In genomic region chr21:31570824-31571425, GRCh38 we compare ENCODE assay signal across 28 cellular contexts.
DNase-seq lines count a peak whose midpoint lies in the region; ATAC-seq, FAIRE-seq and TF ChIP-seq lines count a peak whose summit lies in the region.
"Had no signal": no experiment of that assay in that cellular context is flagged by ENCODE, and none has a peak within 500 bp of the region (broad histone marks: within the 10 kb centered on the region; RNA-seq: fewer than 3 reads in every experiment).

No MANE protein-coding gene starts in this region.

- no peaks in the 10 kb centered on the region for H3K79me1 ChIP-seq in H1 (ENCODE audit: low read depth, low read length)

- H4K20me1 ChIP-seq in BLaER1: no peaks in the 10 kb centered on the region
- no peaks in the 10 kb centered on the region for H4K20me1 ChIP-seq in KMS-11 (ENCODE audit: insufficient read depth)
- H4K20me1 ChIP-seq in H1 (replicated peaks in 1 of 2; ENCODE audit: control insufficient read depth in 1 of 2, insufficient read depth in 2 of 2, low read length in 2 of 2): no peaks in the 10 kb centered on the region

- H2BK15ac ChIP-seq in H1 (ENCODE audit: low read length): no peak overlapping the region

- H2BK12ac ChIP-seq in H1 (ENCODE audit: low read depth, low read length): no peak overlapping the region; the same call in 1 of the 2 replicates

- H2AFZ ChIP-seq in KMS-11 (ENCODE audit: low read depth) (no peak overlapping the region), H1 (ENCODE audit: low read length) (no peak overlapping the region)

- H3K9me3 Mint-ChIP-seq in osteocyte (ENCODE audit: unreplicated experiment): peaks cover 8% of the 10 kb centered on the region

- ATAC-seq in GM18868 (IDR thresholded peaks at IDR 0.05; ENCODE audit: unreplicated experiment): no peak
- ATAC-seq: GM12878, K562, PC-3, Right ventricle myocardium inferior, T-cell had no signal

- H3K23me2 ChIP-seq in H1 (ENCODE audit: low read depth, low read length): no peaks in the 10 kb centered on the region

- no peak overlapping the region for H4K8ac ChIP-seq in H1 (ENCODE audit: extremely low read depth, insufficient read depth, low read length)

- no peak overlapping the region for H3K56ac ChIP-seq in H1 (replicated peaks; ENCODE audit: insufficient read length, low read depth, low read length)

- H3K79me2 ChIP-seq in KMS-11 (ENCODE audit: insufficient read depth, low read depth) (no peaks in the 10 kb centered on the region), H1 (ENCODE audit: control insufficient read depth in 1 of 2, insufficient read depth in 2 of 2, low read length in 2 of 2) (no peaks in the 10 kb centered on the region)

- no peaks in the 10 kb centered on the region for H3K36me3 Mint-ChIP-seq in osteocyte (ENCODE audit: unreplicated experiment)
- H3K36me3 Mint-ChIP-seq: CD4-positive, alpha-beta memory T cell; T-cell had no signal

- H3K23ac ChIP-seq in H1 (ENCODE audit: insufficient read length): no peak overlapping the region

- no peaks in the 10 kb centered on the region for H3K27me3 Mint-ChIP-seq in osteocyte (ENCODE audit: unreplicated experiment)
- H3K27me3 Mint-ChIP-seq: T-cell had no signal

- no peak overlapping the region for H2BK20ac ChIP-seq in H1 (ENCODE audit: low read length)

- H3K27me3 ChIP-seq in BLaER1 (no peaks in the 10 kb centered on the region), KMS-11 (ENCODE audit: insufficient read depth, low read depth) (no peaks in the 10 kb centered on the region), H1 (replicated peaks in 1 of 4; ENCODE audit: control insufficient read depth in 3 of 4, extremely low read depth in 1 of 4, insufficient read depth in 3 of 4, low read length in 3 of 4) (no peaks in the 10 kb centered on the region)
- H3K27me3 ChIP-seq: MG63, SJCRH30 had no signal

- H3K4me2 ChIP-seq in BLaER1: peak overlapping the region; percentile 16
- peak overlapping the region; percentile 18; the same call in 1 of the 2 replicates for H3K4me2 ChIP-seq in KMS-11
- H3K4me2 ChIP-seq in H1 (ENCODE audit: insufficient read depth in 1 of 2, low read depth in 2 of 2, low read length in 2 of 2): no peak overlapping the region

- no peak overlapping the region for H2AK5ac ChIP-seq in H1 (ENCODE audit: low read depth, low read length)

- peaks cover 31% of the 10 kb centered on the region for H3K9me3 ChIP-seq in BLaER1
- 0 out of 4 replicates have a peak, but pooled peaks cover 0 to 3% of the 10 kb centered on the region in 2 experiments for H3K9me3 ChIP-seq in H1 (ENCODE audit: insufficient read depth in 2 of 2, low read depth in 1 of 2, low read length in 1 of 2)
- H3K9me3 ChIP-seq: MG63 had no signal

- CTCF ChIA-PET in H1 (lab: Charles Lee; ENCODE audit: partially characterized antibody): interaction anchor here (0.6 to 3.2 kb wide), 14 partner anchors 9 to 112 kb away, joined by 3 to 30 read pairs (median 4); no protein-coding TSS in a partner anchor

- whole genome bisulfite sequencing in H1 (ENCODE audit: extremely low coverage in 1 of 2, insufficient coverage in 1 of 2, insufficient read length in 1 of 2, insufficient replicate concordance in 2 of 2, low coverage in 1 of 2, low lambda C conversion rate in 2 of 2, missing lambda C conversion rate in 1 of 2), 2 experiments: 83% methylated on average over 8 of the region's 8 CpGs; no CpG with 5 or more reads in 1 of the 2 experiments

- H3K9ac ChIP-seq in BLaER1: no peak overlapping the region
- no peak overlapping the region for H3K9ac ChIP-seq in KMS-11
- no peak overlapping the region for H3K9ac ChIP-seq in H1 (replicated peaks in 1 of 4; ENCODE audit: extremely low read depth in 1 of 4, low read depth in 3 of 4, low read length in 3 of 4)

- TF ChIP-seq EP300 in H1 (IDR thresholded peaks at IDR 0.05; ENCODE audit: borderline replicate concordance in 1 of 2, low read depth in 2 of 2, low read length in 2 of 2): no peak

- peaks cover 10% of the 10 kb centered on the region for H3K4me1 Mint-ChIP-seq in osteocyte (ENCODE audit: unreplicated experiment)
- H3K4me1 Mint-ChIP-seq: CD4-positive, alpha-beta memory T cell; T-cell had no signal

- H3K4me3 ChIP-seq in BLaER1: no peak overlapping the region
- no peak overlapping the region for H3K4me3 ChIP-seq in KMS-11 (IDR thresholded peaks at IDR 0.05; ENCODE audit: insufficient read depth, low read depth, low read length)
- no peak overlapping the region for H3K4me3 ChIP-seq in H1 (ENCODE audit: extremely low read depth in 1 of 4, insufficient read depth in 2 of 4, low read depth in 3 of 4, low read length in 4 of 4)
- H3K4me3 ChIP-seq: GM12878, HAP-1, K562, MG63, SJCRH30 had no signal

- POLR2A ChIA-PET in H1 (lab: Charles Lee; ENCODE audit: partially characterized antibody): interaction anchor here (1.1 to 2.1 kb wide), 3 partner anchors 10 to 12 kb away, joined by 3 to 9 read pairs (median 4); no protein-coding TSS in a partner anchor

- H2BK120ac ChIP-seq in H1 (replicated peaks; ENCODE audit: low read depth, low read length): no peak overlapping the region

- TF ChIP-seq CTCF in KMS-11 (conservative IDR thresholded peaks at IDR 0.05; ENCODE audit: low read depth, low read length): no peak
- no peak for TF ChIP-seq CTCF in H1 (IDR thresholded peaks at IDR 0.05; ENCODE audit: control extremely low read depth in 1 of 3, insufficient read depth in 1 of 3, low read depth in 1 of 3, low read length in 3 of 3)
- TF ChIP-seq CTCF in osteocyte (IDR thresholded peaks at IDR 0.05): no peak

- H3K4me1 ChIP-seq in BLaER1 (peaks cover 26% of the 10 kb centered on the region), KMS-11 (ENCODE audit: low read depth, poor library complexity, severe bottlenecking) (peaks cover 26% of the 10 kb centered on the region), H1 (replicated peaks in 1 of 4; ENCODE audit: control insufficient read depth in 3 of 4, insufficient read depth in 4 of 4, low read length in 3 of 4) (peaks cover 0 to 8% (median 6%) of the 10 kb centered on the region in 4 experiments; a peak in 5 of 7 replicates)
- H3K4me1 ChIP-seq: Caco-2, SJCRH30 had no signal

- FAIRE-seq in H1 (lab: Jason Lieb, UNC): no peak
- FAIRE-seq: GM12878, HTR-8/SVneo, K562 had no signal

- no peak for DNase-seq in H1 (ENCODE audit: low read depth in 1 of 2, low spot score in 2 of 2)
- DNase-seq in osteocyte (ENCODE audit: extremely low spot score, unreplicated experiment): no peak
- DNase-seq in activated naive CD4-positive, alpha-beta T cell treated with Interleukin-2 at 50 U/mL for 16 hours: no peak
- no peak for DNase-seq in stimulated activated CD4-positive, alpha-beta T cell treated with anti-CD3 and anti-CD28 coated beads, Interleukin-2, amount 100 ng/mL, for 48 hours
- DNase-seq: C1 segment of cervical spinal cord; Caco-2; CD4-positive, alpha-beta memory T cell; DMS79; EL; GDM1; HFFc6; MG63; NCI-H2081; NCI-H446; NCI-H524 treated with DMSO at 0.1 percent for 48 hours; NCI-H774; NK-92 treated with Interleukin-12 subunit alpha and Interleukin-12 subunit beta, amount 100 ng/mL, for 24 hours; PC-3; SJCRH30; T-cell had no signal

- peak overlapping the region; percentile 49 for H3K27ac Mint-ChIP-seq in osteocyte (ENCODE audit: unreplicated experiment)
- H3K27ac Mint-ChIP-seq: CD4-positive, alpha-beta memory T cell; HFFc6; T-cell had no signal

- no peak overlapping the region; the same call in 1 of the 2 replicates for H3K18ac ChIP-seq in H1 (ENCODE audit: extremely low read depth, low read length)

- TF ChIP-seq POLR2A in H1 (IDR thresholded peaks at IDR 0.05; ENCODE audit: control extremely low read depth in 1 of 2, low read depth in 2 of 2, low read length in 2 of 2): no peak

- H3K27ac ChIP-seq in BLaER1: no peak overlapping the region
- H3K27ac ChIP-seq in KMS-11: no peak overlapping the region
- H3K27ac ChIP-seq in H1 (ENCODE audit: low read depth, low read length): no peak overlapping the region
- H3K27ac ChIP-seq: SJCRH30 had no signal

- no peak for TF ChIP-seq RAD21 in H1 (IDR thresholded peaks at IDR 0.05 in 1 of 2, conservative IDR thresholded peaks at IDR 0.05 in 1 of 2; ENCODE audit: low read depth in 2 of 2, low read length in 2 of 2)

- H2BK5ac ChIP-seq in H1 (ENCODE audit: low read depth, low read length): no peak overlapping the region

- H4K91ac ChIP-seq in H1 (replicated peaks; ENCODE audit: insufficient read length, low read length): no peak overlapping the region

- H3K36me3 ChIP-seq in BLaER1 (peaks cover 8% of the 10 kb centered on the region; the same call in 1 of the 2 replicates), KMS-11 (ENCODE audit: insufficient read depth) (no peaks in the 10 kb centered on the region), H1 (ENCODE audit: control insufficient read depth in 2 of 4, insufficient read depth in 4 of 4, low read length in 3 of 4) (no peaks in the 10 kb centered on the region)
- H3K36me3 ChIP-seq: HAP-1, MG63, SJCRH30 had no signal

- no peak overlapping the region for H3K14ac ChIP-seq in H1 (ENCODE audit: insufficient read length)

- no peak overlapping the region for H3K4me3 Mint-ChIP-seq in osteocyte (ENCODE audit: unreplicated experiment)
- H3K4me3 Mint-ChIP-seq: CD4-positive, alpha-beta memory T cell; HFFc6; T-cell had no signal

- H3K4ac ChIP-seq in H1 (replicated peaks; ENCODE audit: insufficient read length, low read depth, low read length): no peak overlapping the region

- no peak overlapping the region for H4K5ac ChIP-seq in H1 (ENCODE audit: insufficient read length, low read depth, low read length)

TF ChIP-seq in H1, 55 proteins besides CTCF, POLR2A, EP300 and RAD21:
- TF ChIP-seq TEAD4 (IDR thresholded peaks at IDR 0.05; ENCODE audit: low read depth, low read length): peak; percentile 38; the same call in 1 of the 2 replicates
- TF ChIP-seq RXRA (IDR thresholded peaks at IDR 0.05; ENCODE audit: insufficient read depth, low read depth, low read length): no peak
- TF ChIP-seq SP1 (IDR thresholded peaks at IDR 0.05; ENCODE audit: low read depth, low read length): no peak

Comparison
In these comparisons a context has a peak if more than half of its experiments do, and no peak if none do; other contexts are left out.
1. H3K4me2 ChIP-seq: peak in BLaER1 (single experiment) and KMS-11 (single experiment); none in H1 (0 of 2).